8 cellular contexts compared by ENCODE assay signal in genomic region chr19:44677019-44677809, GRCh38. TPM values are rescaled to one million over a fixed set of nuclear protein-coding genes. Genes with fewer than 3 reads are reported as not detected.
DNase-seq lines count a peak whose midpoint lies in the region; ATAC-seq and TF ChIP-seq lines count a peak whose summit lies in the region.

No MANE protein-coding gene starts in this region.

- no peaks in the 10 kb centered on the region for H4K20me1 ChIP-seq in GM23248 (ENCODE audit: insufficient read depth)

- in situ Hi-C loops in GM23248 (cut with MboI) = no loop called here

- no peak overlapping the region for H3K9ac ChIP-seq in GM23248

- no peak for ATAC-seq in GM19351 (IDR thresholded peaks at IDR 0.05; ENCODE audit: unreplicated experiment)
- ATAC-seq in activated T-cell treated with anti-CD3 and anti-CD28 coated beads, Interleukin-2, amount 50 U/mL, for 4 hours = no peak

- H3K4me1 Mint-ChIP-seq in activated T-cell treated with anti-CD3 and anti-CD28 coated beads, Interleukin-2, amount 50 U/mL, for 4 hours (ENCODE audit: low read depth) = no peaks in the 10 kb centered on the region

- H3K9me3 ChIP-seq in GM23248 (ENCODE audit: low read depth) = no peaks in the 10 kb centered on the region
- H3K9me3 ChIP-seq in neuron (ENCODE audit: low read length) = no peaks in the 10 kb centered on the region

- no peaks in the 10 kb centered on the region for H3K36me3 ChIP-seq in GM23248 (ENCODE audit: low read depth)
- H3K36me3 ChIP-seq in neuron (ENCODE audit: insufficient read depth, low read length) = no peaks in the 10 kb centered on the region

- peak overlapping the region; percentile 12 for H3K4me2 ChIP-seq in GM23248 (ENCODE audit: unreplicated experiment)

- H3K4me3 ChIP-seq in GM23248 (no peak overlapping the region), cardiac fibroblast (replicated peaks in 1 of 2; ENCODE audit: low read depth in 2 of 2, low read length in 2 of 2) (no peak overlapping the region), neuron (ENCODE audit: low read length) (no peak overlapping the region)

- WGBS in GM23248 (ENCODE audit: low coverage in 1 of 2, low lambda C conversion rate in 2 of 2, missing lambda C conversion rate in 2 of 2), 2 experiments = 61 to 62% methylated on average over 8 of the region's 8 CpGs

- no peaks in the 10 kb centered on the region for H3K27me3 ChIP-seq in GM23248 (replicated peaks; ENCODE audit: insufficient read depth)
- H3K27me3 ChIP-seq in neuron (ENCODE audit: insufficient read depth, low read length) = no peaks in the 10 kb centered on the region

- peaks cover 9% of the 10 kb centered on the region for H3K4me1 ChIP-seq in GM23248 (ENCODE audit: insufficient read depth)
- H3K4me1 ChIP-seq in neuron (ENCODE audit: insufficient read depth, low read length) = no peaks in the 10 kb centered on the region

- no peak overlapping the region for H3K27ac ChIP-seq in GM23248

- H3K9me2 ChIP-seq in GM23248 (ENCODE audit: insufficient read depth) = no peaks in the 10 kb centered on the region

- no peaks in the 10 kb centered on the region for H3K36me3 Mint-ChIP-seq in activated T-cell treated with anti-CD3 and anti-CD28 coated beads, Interleukin-2, amount 50 U/mL, for 4 hours (ENCODE audit: insufficient read depth)

- H2AFZ ChIP-seq in GM23248 (no peak overlapping the region), neuron (ENCODE audit: low read depth, low read length) (peak overlapping the region; percentile 5)

- H3K9me3 Mint-ChIP-seq in activated T-cell treated with anti-CD3 and anti-CD28 coated beads, Interleukin-2, amount 50 U/mL, for 4 hours = no peaks in the 10 kb centered on the region

- H3F3A ChIP-seq in GM23248 (ENCODE audit: insufficient read depth) = peaks cover 17% of the 10 kb centered on the region

- no peaks in the 10 kb centered on the region for H3K79me2 ChIP-seq in GM23248 (ENCODE audit: insufficient read depth)

- DNase-seq in GM23248 (peak; percentile 67), NCI-H2227 treated with DMSO at 0.1 percent for 48 hours (lab: John Stamatoyannopoulos, UW) (peak; percentile 17), cardiac fibroblast (ENCODE audit: low read depth in 2 of 2) (peak; percentile 55 to 83), NCI-H774 (lab: John Stamatoyannopoulos, UW) (no peak)
- DNase-seq in activated T-cell treated with anti-CD3 and anti-CD28 coated beads, Interleukin-2, amount 50 U/mL, for 4 hours = no peak
- DNase-seq in activated effector memory CD4-positive, alpha-beta T cell treated with Interleukin-2 at 50 U/mL for 16 hours = no peak

- TF ChIP-seq CTCF in cardiac fibroblast (IDR thresholded peaks at IDR 0.05; ENCODE audit: low read depth, low read length) = no peak

- no peak overlapping the region for H3K4me3 Mint-ChIP-seq in activated T-cell treated with anti-CD3 and anti-CD28 coated beads, Interleukin-2, amount 50 U/mL, for 4 hours

- peaks cover 2% of the 10 kb centered on the region for H3K27me3 Mint-ChIP-seq in activated T-cell treated with anti-CD3 and anti-CD28 coated beads, Interleukin-2, amount 50 U/mL, for 4 hours (ENCODE audit: low read depth)

RNA-seq across cellular contexts. Expression of gene CEACAM19, which starts 5.9 kb away (rescaled TPM):
- total RNA-seq in GM23248 (2014; rRNA removed; shearing (Covaris generic)) = 0.51 and 1.9 TPM in 2 replicates
- 1.3 and 1.7 TPM in 2 replicates for polyA plus RNA-seq in GM23248 (2016; fragmentation: Nextera tagmentation; extraction: Ambion mirVana)
- total RNA-seq in activated T-cell treated with anti-CD3 and anti-CD28 coated beads, Interleukin-2, amount 50 U/mL, for 4 hours = under 1 TPM; 0.33 to 0.86 (median 0.74) TPM

RNA-seq across cellular contexts. Expression of gene CEACAM16, which starts 21.7 kb away (rescaled TPM):
- not detected in 2 replicates for total RNA-seq in GM23248 (2014; rRNA removed; shearing (Covaris generic))
- not detected in 2 replicates for polyA plus RNA-seq in GM23248 (2016; fragmentation: Nextera tagmentation; extraction: Ambion mirVana)
- not detected for total RNA-seq in activated T-cell treated with anti-CD3 and anti-CD28 coated beads, Interleukin-2, amount 50 U/mL, for 4 hours

RNA-seq across cellular contexts. Expression of gene PVR, which starts 33.5 kb away (rescaled TPM):
- total RNA-seq in GM23248 (2014; rRNA removed; shearing (Covaris generic)) = 140 and 148 TPM in 2 replicates
- polyA plus RNA-seq in GM23248 (2016; fragmentation: Nextera tagmentation; extraction: Ambion mirVana) = 58.8 and 63.3 TPM in 2 replicates
- total RNA-seq in activated T-cell treated with anti-CD3 and anti-CD28 coated beads, Interleukin-2, amount 50 U/mL, for 4 hours = 10 to 100 TPM in 1 of 3 donors, 1 to 10 TPM in 2; 8.5 to 13.9 (median 9.9) TPM

Comparison
In these comparisons a context has a peak if more than half of its experiments do, and no peak if none do; other contexts are left out.
1. DNase-seq: peak in GM23248 (single experiment), NCI-H2227 treated with DMSO at 0.1 percent for 48 hours (single experiment) and cardiac fibroblast (2 of 2); none in NCI-H774 (single experiment), activated T-cell treated with anti-CD3 and anti-CD28 coated beads, Interleukin-2, amount 50 U/mL, for 4 hours (single experiment) and activated effector memory CD4-positive, alpha-beta T cell treated with Interleukin-2 at 50 U/mL for 16 hours (single experiment).